ENCODE assay signal across 1 cellular context in genomic region chr19:982567-983170, GRCh38.
TF ChIP-seq lines count a peak whose summit lies in the region.

No MANE protein-coding gene starts in this region.

TF ChIP-seq in WTC11, 78 proteins besides CTCF, POLR2A, EP300 and RAD21 (continued from another document):
- TF ChIP-seq E2F4 (CRISPR knock-in tag; IDR thresholded peaks at IDR 0.05; ENCODE audit: borderline replicate concordance, low read depth) = no peak
